Comparison of ENCODE assay signal across 19 cellular contexts in the genomic region with DNA sequence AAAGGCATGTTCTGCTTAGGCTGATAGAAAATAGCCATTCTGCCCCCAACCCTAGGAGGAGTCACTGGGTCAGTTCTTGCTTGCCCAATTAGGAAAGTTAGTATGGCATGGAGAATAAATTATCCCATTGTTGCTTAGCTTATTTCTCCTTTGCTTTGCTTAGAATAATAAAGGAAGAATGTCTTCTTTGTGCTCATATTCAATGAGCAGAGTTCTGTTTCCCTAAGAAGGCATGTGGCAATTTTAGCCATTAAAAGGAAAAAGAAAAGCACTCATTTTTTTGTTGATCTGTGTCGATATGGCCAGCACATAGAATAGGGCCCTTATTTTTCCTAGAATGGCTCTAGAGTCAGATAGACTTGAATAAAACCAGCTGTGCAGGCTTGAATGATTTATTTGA.
"Had no signal": no experiment of that assay in that cellular context is flagged by ENCODE, and none has a peak within 500 bp of the region (broad histone marks: within the 10 kb centered on the region; RNA-seq: fewer than 3 reads in every experiment).

No MANE protein-coding gene starts in this region.

- H3K27me3 ChIP-seq: gastrocnemius medialis, neutrophil, right lobe of liver had no signal

- H3K36me3 Mint-ChIP-seq: naive thymus-derived CD8-positive, alpha-beta T cell; stimulated activated naive B cell treated with anti-CD40 and anti-IgM and Interleukin-4, amounts not matched to agents 10 μg/mL and 1 μg/mL and 100 μg/mL, for 72 hours had no signal

- H3K27ac ChIP-seq: coronary artery, gastrocnemius medialis, neutrophil, thoracic aorta had no signal

- DNase-seq: caudate nucleus; effector CD4-positive, alpha-beta T cell; gastrocnemius medialis; glutamatergic neuron; mammary epithelial cell; mucosa of descending colon; naive thymus-derived CD8-positive, alpha-beta T cell; retina; stimulated activated CD4-positive, alpha-beta T cell treated with anti-CD3 and anti-CD28 coated beads, Interleukin-2, amount 100 ng/mL, for 24 hours; stimulated activated CD4-positive, alpha-beta T cell treated with anti-CD3 and anti-CD28 coated beads, Interleukin-4, amount 100 ng/mL, for 4 hours; stimulated activated naive B cell treated with anti-CD40 and anti-IgM and Interleukin-4, amounts not matched to agents 10 μg/mL and 1 μg/mL and 100 μg/mL, for 72 hours; stimulated activated naive CD8-positive, alpha-beta T cell treated with anti-CD3 and anti-CD28 coated beads, Interleukin-15, amount 100 ng/mL, for 72 hours; trophoblast cell had no signal

- ATAC-seq: esophagus mucosa; mucosa of descending colon; naive thymus-derived CD8-positive, alpha-beta T cell; stimulated activated naive B cell treated with anti-CD40 and anti-IgM and Interleukin-4, amounts not matched to agents 10 μg/mL and 1 μg/mL and 100 μg/mL, for 72 hours; stimulated activated naive CD8-positive, alpha-beta T cell treated with anti-CD3 and anti-CD28 coated beads, Interleukin-15, amount 100 ng/mL, for 72 hours had no signal

- H3K27ac Mint-ChIP-seq: naive thymus-derived CD8-positive, alpha-beta T cell; progenitor cell of endocrine pancreas; stimulated activated naive B cell treated with anti-CD40 and anti-IgM and Interleukin-4, amounts not matched to agents 10 μg/mL and 1 μg/mL and 100 μg/mL, for 72 hours; stimulated activated naive CD8-positive, alpha-beta T cell treated with anti-CD3 and anti-CD28 coated beads, Interleukin-15, amount 100 ng/mL, for 72 hours had no signal

- H3K4me1 Mint-ChIP-seq: naive thymus-derived CD8-positive, alpha-beta T cell; stimulated activated naive CD8-positive, alpha-beta T cell treated with anti-CD3 and anti-CD28 coated beads, Interleukin-15, amount 100 ng/mL, for 72 hours had no signal

- H3K9me3 ChIP-seq: gastrocnemius medialis, mucosa of descending colon, neutrophil, right lobe of liver, thoracic aorta had no signal

- H3K4me3 ChIP-seq: coronary artery, gastrocnemius medialis, mucosa of descending colon, right lobe of liver, thoracic aorta had no signal

- H3K27me3 Mint-ChIP-seq: stimulated activated naive B cell treated with anti-CD40 and anti-IgM and Interleukin-4, amounts not matched to agents 10 μg/mL and 1 μg/mL and 100 μg/mL, for 72 hours; stimulated activated naive CD8-positive, alpha-beta T cell treated with anti-CD3 and anti-CD28 coated beads, Interleukin-15, amount 100 ng/mL, for 72 hours had no signal

- H3K4me3 Mint-ChIP-seq: naive thymus-derived CD8-positive, alpha-beta T cell; stimulated activated naive B cell treated with anti-CD40 and anti-IgM and Interleukin-4, amounts not matched to agents 10 μg/mL and 1 μg/mL and 100 μg/mL, for 72 hours; stimulated activated naive CD8-positive, alpha-beta T cell treated with anti-CD3 and anti-CD28 coated beads, Interleukin-15, amount 100 ng/mL, for 72 hours had no signal

- H3K36me3 ChIP-seq: gastrocnemius medialis, neutrophil, right lobe of liver, thoracic aorta had no signal
